Comparison of ENCODE assay signal across 21 cellular contexts in genomic region chr7:29320577-29320976, GRCh38.
DNase-seq lines count a peak whose midpoint lies in the region; ATAC-seq and TF ChIP-seq lines count a peak whose summit lies in the region.
"Had no signal": no experiment of that assay in that cellular context is flagged by ENCODE, and none has a peak within 500 bp of the region (broad histone marks: within the 10 kb centered on the region; RNA-seq: fewer than 3 reads in every experiment).

No MANE protein-coding gene starts in this region.

- H3K14ac ChIP-seq in neuronal stem cell (ENCODE audit: low read length), result no peak overlapping the region

- ATAC-seq in stimulated activated naive CD8-positive, alpha-beta T cell treated with anti-CD3 and anti-CD28 coated beads, Interleukin-15, amount 100 ng/mL, for 72 hours, result no peak
- ATAC-seq in HG03521 (IDR thresholded peaks at IDR 0.05; ENCODE audit: unreplicated experiment), result no peak
- ATAC-seq: HepG2 had no signal

- H2BK15ac ChIP-seq in neuronal stem cell (ENCODE audit: low read length), result no peak overlapping the region

- no peak overlapping the region for H3K23ac ChIP-seq in neuronal stem cell (ENCODE audit: low read depth, low read length, poor library complexity)

- no peaks in the 10 kb centered on the region for H3K27me3 ChIP-seq in A673 (replicated peaks; ENCODE audit: insufficient read depth, low read depth, low read length, poor library complexity)
- no peaks in the 10 kb centered on the region for H3K27me3 ChIP-seq in Karpas-422 (ENCODE audit: low read length)
- no peaks in the 10 kb centered on the region for H3K27me3 ChIP-seq in neuronal stem cell (ENCODE audit: control insufficient read depth in 3 of 3, insufficient read depth in 3 of 3, low read depth in 1 of 3, low read length in 3 of 3)
- H3K27me3 ChIP-seq: SJCRH30 had no signal

- peaks cover 56% of the 10 kb centered on the region for H3K4me1 Mint-ChIP-seq in glutamatergic neuron (ENCODE audit: low read depth, unreplicated experiment)
- H3K4me1 Mint-ChIP-seq in stimulated activated naive CD8-positive, alpha-beta T cell treated with anti-CD3 and anti-CD28 coated beads, Interleukin-15, amount 100 ng/mL, for 72 hours, result no peaks in the 10 kb centered on the region

- H3K18ac ChIP-seq in neuronal stem cell (ENCODE audit: low read length), result no peak overlapping the region

- H3K27ac ChIP-seq in A673 (ENCODE audit: low read depth, low read length, poor library complexity, severe bottlenecking) (peak overlapping the region; percentile 26), Karpas-422 (ENCODE audit: low read length) (peak overlapping the region; percentile 97), caudate nucleus (ENCODE audit: low read depth, low read length) (peak overlapping the region; percentile 94), neuronal stem cell (replicated peaks; ENCODE audit: low read length) (no peak overlapping the region)
- H3K27ac ChIP-seq: 22Rv1, GM23248, PC-9, SJCRH30 had no signal

- TF ChIP-seq CTCF in A673 (conservative IDR thresholded peaks at IDR 0.05; ENCODE audit: low read depth, low read length) (no peak), glutamatergic neuron (IDR thresholded peaks at IDR 0.05; ENCODE audit: partially characterized antibody, unreplicated experiment) (no peak)

- no peaks in the 10 kb centered on the region for H4K20me1 ChIP-seq in Karpas-422 (ENCODE audit: insufficient read depth, low read depth, low read length)

- H3K9me3 ChIP-seq in A673 (ENCODE audit: low read depth, low read length, poor library complexity, severe bottlenecking), result no peaks in the 10 kb centered on the region
- H3K9me3 ChIP-seq in Karpas-422 (ENCODE audit: low read length), result no peaks in the 10 kb centered on the region
- no peaks in the 10 kb centered on the region for H3K9me3 ChIP-seq in neuronal stem cell (replicated peaks in 1 of 2; ENCODE audit: control insufficient read depth in 2 of 2, insufficient read depth in 1 of 2, low read depth in 1 of 2, low read length in 2 of 2)
- H3K9me3 ChIP-seq: HAP-1, SJCRH30 had no signal

- H3K9me2 ChIP-seq in Karpas-422 (replicated peaks; ENCODE audit: insufficient read depth, low read length), result no peaks in the 10 kb centered on the region

- no peak overlapping the region for H4K8ac ChIP-seq in neuronal stem cell (ENCODE audit: low read depth, low read length)

- WGBS in neuronal stem cell (ENCODE audit: extremely low coverage in 2 of 2, insufficient read length in 2 of 2, insufficient replicate concordance in 1 of 2), 2 donors, result no CpG with 5 or more reads among the region's 2 CpGs

- no peaks in the 10 kb centered on the region for H3K79me2 ChIP-seq in Karpas-422 (ENCODE audit: low read length)

- H2BK5ac ChIP-seq in neuronal stem cell (ENCODE audit: low read length), result no peak overlapping the region

- H2BK120ac ChIP-seq in neuronal stem cell (ENCODE audit: low read depth, low read length), result no peak overlapping the region

- CTCF ChIA-PET in A673 (lab: Charles Lee), result no interaction called here

- H3K4me2 ChIP-seq in Karpas-422 (ENCODE audit: low read depth, low read length, poor library complexity, severe bottlenecking), result peak overlapping the region; percentile 81
- no peak overlapping the region for H3K4me2 ChIP-seq in neuronal stem cell (ENCODE audit: insufficient read depth, low read length, poor library complexity, severe bottlenecking)

- H2AFZ ChIP-seq in Karpas-422 (ENCODE audit: low read length), result no peak overlapping the region
- H2AFZ ChIP-seq in neuronal stem cell (ENCODE audit: low read length), result no peak overlapping the region

- peak overlapping the region; percentile 99 for H3K27ac Mint-ChIP-seq in glutamatergic neuron (ENCODE audit: unreplicated experiment)
- no peak overlapping the region for H3K27ac Mint-ChIP-seq in stimulated activated naive CD8-positive, alpha-beta T cell treated with anti-CD3 and anti-CD28 coated beads, Interleukin-15, amount 100 ng/mL, for 72 hours
- H3K27ac Mint-ChIP-seq: CD4-positive, alpha-beta T cell; HFFc6 had no signal

- H3K27me3 Mint-ChIP-seq in glutamatergic neuron (ENCODE audit: unreplicated experiment), result peaks cover 9% of the 10 kb centered on the region
- H3K27me3 Mint-ChIP-seq in stimulated activated naive CD8-positive, alpha-beta T cell treated with anti-CD3 and anti-CD28 coated beads, Interleukin-15, amount 100 ng/mL, for 72 hours, result peaks cover 8% of the 10 kb centered on the region
- H3K27me3 Mint-ChIP-seq: CD4-positive, alpha-beta T cell had no signal

- H3K4me3 Mint-ChIP-seq in glutamatergic neuron (ENCODE audit: unreplicated experiment), result peak overlapping the region; percentile 17
- H3K4me3 Mint-ChIP-seq in stimulated activated naive CD8-positive, alpha-beta T cell treated with anti-CD3 and anti-CD28 coated beads, Interleukin-15, amount 100 ng/mL, for 72 hours, result no peak overlapping the region
- H3K4me3 Mint-ChIP-seq: CD4-positive, alpha-beta T cell; HFFc6 had no signal

- POLR2A ChIA-PET in A673 (lab: Charles Lee; ENCODE audit: low non-redundant PET), result no interaction called here

- H3K36me3 Mint-ChIP-seq in glutamatergic neuron (ENCODE audit: unreplicated experiment), result peaks cover 4% of the 10 kb centered on the region

- peaks cover 54% of the 10 kb centered on the region for H3K4me1 ChIP-seq in A673 (ENCODE audit: insufficient read depth, low read length, poor library complexity, severe bottlenecking)
- H3K4me1 ChIP-seq in Karpas-422 (ENCODE audit: low read length), result peaks cover 78% of the 10 kb centered on the region
- H3K4me1 ChIP-seq in neuronal stem cell (ENCODE audit: control insufficient read depth in 2 of 2, insufficient read depth in 1 of 2, low read depth in 1 of 2, low read length in 2 of 2), result peaks cover 0 to 2% of the 10 kb centered on the region in 2 donors
- H3K4me1 ChIP-seq: HAP-1, SJCRH30 had no signal

- H3K4me3 ChIP-seq in A673 (ENCODE audit: low read depth, low read length, poor library complexity, severe bottlenecking), result no peak overlapping the region
- H3K4me3 ChIP-seq in Karpas-422 (ENCODE audit: low read length), result peak overlapping the region; percentile 17; the same call in 1 of the 2 replicates
- H3K4me3 ChIP-seq in neuronal stem cell (ENCODE audit: low read length in 2 of 2), result no peak overlapping the region
- H3K4me3 ChIP-seq: HAP-1, PC-9, SJCRH30 had no signal

- H2BK12ac ChIP-seq in neuronal stem cell (ENCODE audit: low read length), result no peak overlapping the region

- intact Hi-C loops in A673 (cut with micrococcal nuclease; ENCODE audit: unreplicated experiment), result no loop called here

- H3K36me3 ChIP-seq in A673 (ENCODE audit: insufficient read depth, low read length, poor library complexity, severe bottlenecking) (no peaks in the 10 kb centered on the region), Karpas-422 (ENCODE audit: insufficient read depth, low read length) (no peaks in the 10 kb centered on the region; the same call in 1 of the 2 replicates), neuronal stem cell (replicated peaks in 1 of 2; ENCODE audit: control insufficient read depth in 2 of 2, insufficient read depth in 2 of 2, low read length in 2 of 2) (no peaks in the 10 kb centered on the region)
- H3K36me3 ChIP-seq: HAP-1, SJCRH30 had no signal

- no peak for DNase-seq in A673 (ENCODE audit: low spot score)
- DNase-seq in Karpas-422, result peak; percentile 63
- DNase-seq in caudate nucleus (lab: John Stamatoyannopoulos, UW), result no peak
- no peak for DNase-seq in glutamatergic neuron
- no peak for DNase-seq in G401 (ENCODE audit: low spot score)
- no peak for DNase-seq in neuronal stem cell (ENCODE audit: low spot score)
- no peak for DNase-seq in stimulated activated naive CD8-positive, alpha-beta T cell treated with anti-CD3 and anti-CD28 coated beads, Interleukin-15, amount 100 ng/mL, for 72 hours
- DNase-seq: ACHN; CD4-positive, alpha-beta T cell; HFFc6; NCI-H1105; NCI-H1930; NCI-H446; NCI-H524 treated with DMSO at 0.1 percent for 48 hours; PC-9; SJCRH30 had no signal

- no peaks in the 10 kb centered on the region for H3K79me1 ChIP-seq in neuronal stem cell (ENCODE audit: low read depth, low read length)

- H4K91ac ChIP-seq in neuronal stem cell (ENCODE audit: low read depth, low read length, poor library complexity), result no peak overlapping the region

- BruUV-seq in A673 (replicated peaks; lab: Mats Ljungman, UMichigan), result no TSS peak

- H2AK5ac ChIP-seq in neuronal stem cell (ENCODE audit: low read depth, low read length), result no peak overlapping the region

- in situ Hi-C loops in G401 (cut with HindIII; ENCODE audit: low sequenced_read_pairs), result no loop called here

- H3K4ac ChIP-seq in neuronal stem cell (ENCODE audit: low read length), result no peak overlapping the region

- H3K9ac ChIP-seq in Karpas-422 (ENCODE audit: low read length) (peak overlapping the region; percentile 60), neuronal stem cell (ENCODE audit: low read depth, low read length, poor library complexity) (no peak overlapping the region)
- H3K9ac ChIP-seq: GM23248 had no signal

- peaks cover 9% of the 10 kb centered on the region for H3K9me3 Mint-ChIP-seq in glutamatergic neuron (ENCODE audit: unreplicated experiment)
- peaks cover 0 to 4% of the 10 kb centered on the region in 2 donors for H3K9me3 Mint-ChIP-seq in stimulated activated naive CD8-positive, alpha-beta T cell treated with anti-CD3 and anti-CD28 coated beads, Interleukin-15, amount 100 ng/mL, for 72 hours
- H3K9me3 Mint-ChIP-seq: CD4-positive, alpha-beta T cell; HFFc6 had no signal
